In genomic region chr14:93059260-93059659, GRCh38 we compare ENCODE assay signal across 7 cellular contexts.
"Had no signal": no experiment of that assay in that cellular context is flagged by ENCODE, and none has a peak within 500 bp of the region (broad histone marks: within the 10 kb centered on the region; RNA-seq: fewer than 3 reads in every experiment).

No MANE protein-coding gene starts in this region.

- H3K4me3 ChIP-seq: GM23248, GM23338, HAP-1 had no signal

- DNase-seq: GM23248, GOT3, HCEC 1CT, HFFc6 had no signal

- H3K4me1 ChIP-seq: HAP-1 had no signal

- H3K4me3 Mint-ChIP-seq: GM23338, H9, HFFc6 had no signal

- H3K9me3 Mint-ChIP-seq: GM23338, H9, HFFc6 had no signal

- H3K36me3 ChIP-seq: HAP-1 had no signal

- H3K9me3 ChIP-seq: HAP-1 had no signal

- H3K27ac Mint-ChIP-seq: HFFc6 had no signal

- H3K27ac ChIP-seq: GM23248 had no signal
